In genomic region chr11:77412814-77413213, GRCh38 we compare ENCODE assay signal across 1 cellular context.
TF ChIP-seq lines count a peak whose summit lies in the region.

No MANE protein-coding gene starts in this region.

TF ChIP-seq in GM12878, 131 proteins besides CTCF, POLR2A, EP300 and RAD21 (continued from another document):
- no peak for TF ChIP-seq ZNF592 (IDR thresholded peaks at IDR 0.05)
